ENCODE assay signal across 19 cellular contexts in genomic region chr5:115516372-115516771, GRCh38. TPM values are rescaled to one million over a fixed set of nuclear protein-coding genes. Genes with fewer than 3 reads are reported as not detected.
A peak's percentile ranks its signal among the peaks of the same experiment; 100 is the strongest.
DNase-seq lines count a peak whose midpoint lies in the region; ATAC-seq and TF ChIP-seq lines count a peak whose summit lies in the region.
"Had no signal": no experiment of that assay in that cellular context is flagged by ENCODE, and none has a peak within 500 bp of the region (broad histone marks: within the 10 kb centered on the region; RNA-seq: fewer than 3 reads in every experiment).

No MANE protein-coding gene starts in this region.

- BruUV-seq in Calu3 (replicated peaks; lab: Mats Ljungman, UMichigan) (no TSS peak), HCT116 (replicated peaks; lab: Mats Ljungman, UMichigan) (no TSS peak)

- H3K36me3 ChIP-seq in heart left ventricle (peaks cover 0 to 11% (median 0%) of the 10 kb centered on the region in 9 donors), HCT116 (ENCODE audit: control insufficient read depth in 1 of 2, insufficient read depth in 2 of 2, low read length in 2 of 2) (0 out of 4 replicates have a peak, but pooled peaks cover 0 to 4% of the 10 kb centered on the region in 2 experiments), thyroid gland (no peaks in the 10 kb centered on the region)
- H3K36me3 ChIP-seq: BE2C had no signal

- TF ChIP-seq RAD21 in HCT116 (IDR thresholded peaks at IDR 0.05; ENCODE audit: low read depth), result no peak

- RAD21 ChIA-PET in HCT116 (lab: Charles Lee; ENCODE audit: low non-redundant PET in 1 of 2, low total read pairs in 2 of 2, uncharacterized antibody in 2 of 2, unreplicated experiment in 2 of 2), result no interaction called here

- POLR2A ChIA-PET in HCT116 (lab: Charles Lee), result no interaction called here

- H3K4me1 Mint-ChIP-seq in Calu3 (ENCODE audit: low read depth, unreplicated experiment), result peaks cover 11% of the 10 kb centered on the region
- H3K4me1 Mint-ChIP-seq: CD14-positive monocyte had no signal

- no peak overlapping the region for H3K9ac ChIP-seq in HCT116 (ENCODE audit: low read length)
- H3K9ac ChIP-seq: BLaER1 had no signal

- H3K27me3 ChIP-seq in heart left ventricle, result no peaks in the 10 kb centered on the region
- H3K27me3 ChIP-seq in HCT116 (ENCODE audit: insufficient read depth, low read length), result no peaks in the 10 kb centered on the region
- no peaks in the 10 kb centered on the region for H3K27me3 ChIP-seq in thyroid gland
- H3K27me3 ChIP-seq: BE2C, BLaER1 had no signal

- H3K27ac ChIP-seq in heart left ventricle (no peak overlapping the region), HCT116 (ENCODE audit: low read depth, low read length) (no peak overlapping the region), thyroid gland (no peak overlapping the region)
- H3K27ac ChIP-seq: BLaER1 had no signal

- H3K9me3 ChIP-seq in heart left ventricle (no peaks in the 10 kb centered on the region), HCT116 (ENCODE audit: control insufficient read depth in 1 of 2, insufficient read depth in 1 of 2, low read depth in 1 of 2, low read length in 2 of 2) (no peaks in the 10 kb centered on the region), thyroid gland (no peaks in the 10 kb centered on the region)
- H3K9me3 ChIP-seq: BE2C, BLaER1 had no signal

- 55 to 82% (median 73%) methylated on average over 1 of the region's 1 CpG for WGBS in heart left ventricle, 4 donors
- 36 to 67% methylated on average over 1 of the region's 1 CpG for WGBS in thyroid gland, 2 donors

- TF ChIP-seq CTCF in heart left ventricle (IDR thresholded peaks at IDR 0.05) (no peak), Calu3 (IDR thresholded peaks at IDR 0.05; ENCODE audit: unreplicated experiment) (no peak), HCT116 (IDR thresholded peaks at IDR 0.05 in 2 of 3, conservative IDR thresholded peaks at IDR 0.05 in 1 of 3; ENCODE audit: borderline replicate concordance in 1 of 3, insufficient read depth in 1 of 3, low read depth in 2 of 3, low read length in 2 of 3) (no peak), thyroid gland (IDR thresholded peaks at IDR 0.05) (no peak)

- H3K4me3 Mint-ChIP-seq in Calu3 (ENCODE audit: low read depth, unreplicated experiment), result no peak overlapping the region
- H3K4me3 Mint-ChIP-seq: CD14-positive monocyte; CD4-positive, alpha-beta memory T cell; CD4-positive, CD25-positive, alpha-beta regulatory T cell; CD8-positive, alpha-beta memory T cell had no signal

- H3K36me3 Mint-ChIP-seq in Calu3 (ENCODE audit: insufficient read depth, unreplicated experiment), result peaks cover 82% of the 10 kb centered on the region

- H2AFZ ChIP-seq in HCT116 (ENCODE audit: low read depth, low read length, poor library complexity, severe bottlenecking), result no peak overlapping the region

- no peaks in the 10 kb centered on the region for H3K27me3 Mint-ChIP-seq in Calu3 (ENCODE audit: unreplicated experiment)
- H3K27me3 Mint-ChIP-seq: CD4-positive, alpha-beta memory T cell; CD4-positive, CD25-positive, alpha-beta regulatory T cell; CD8-positive, alpha-beta memory T cell had no signal

- H3K4me3 ChIP-seq in heart left ventricle (no peak overlapping the region), HCT116 (replicated peaks in 1 of 2; ENCODE audit: low read depth in 1 of 2, low read length in 2 of 2) (no peak overlapping the region), thyroid gland (replicated peaks in 1 of 3) (no peak overlapping the region)
- H3K4me3 ChIP-seq: BLaER1 had no signal

- H3K4me1 ChIP-seq in heart left ventricle (peaks cover 0 to 10% (median 0%) of the 10 kb centered on the region in 12 donors), HCT116 (ENCODE audit: control insufficient read depth in 1 of 2, insufficient read depth in 2 of 2, low read length in 2 of 2) (no peaks in the 10 kb centered on the region), thyroid gland (no peaks in the 10 kb centered on the region)
- H3K4me1 ChIP-seq: BE2C, BLaER1 had no signal

- H3K27ac Mint-ChIP-seq in Calu3 (ENCODE audit: unreplicated experiment), result peak overlapping the region; percentile 66
- H3K27ac Mint-ChIP-seq: CD4-positive, CD25-positive, alpha-beta regulatory T cell; CD8-positive, alpha-beta memory T cell had no signal

- DNase-seq in heart left ventricle (no peak), Right ventricle myocardium inferior (ENCODE audit: missing footprints) (no peak), Calu3 (no peak), HCT116 (ENCODE audit: low read depth, low spot score) (no peak), thyroid gland (peak; percentile 6 to 36)
- DNase-seq: 8988T; ACHN; BE2C; C1 segment of cervical spinal cord; CD4-positive, alpha-beta memory T cell; CD4-positive, CD25-positive, alpha-beta regulatory T cell; CD8-positive, alpha-beta memory T cell; COR-L47; DMS79 treated with DMSO at 0.1 percent for 48 hours; GF-D8 had no signal

- ATAC-seq in heart left ventricle (peak in 3 of 4 donors; percentile 55 to 61 (median 58)), Right ventricle myocardium inferior (no peak), HCT116 (no peak), HG02678 (IDR thresholded peaks at IDR 0.05; ENCODE audit: unreplicated experiment) (no peak), HG02884 (IDR thresholded peaks at IDR 0.05; ENCODE audit: unreplicated experiment) (no peak)

- CTCF ChIA-PET in Calu3 (lab: Charles Lee), result interaction anchor here (0.7 to 0.9 kb wide), 2 partner anchors 9 to 141 kb away, joined by 3 read pairs; no protein-coding TSS in a partner anchor
- CTCF ChIA-PET in HCT116 (lab: Charles Lee), result interaction anchor here (0.6 kb wide), 1 partner anchor 416 kb away, joined by 3 read pairs; no protein-coding TSS in a partner anchor

- H4K20me1 ChIP-seq in HCT116 (ENCODE audit: insufficient read depth), result no peaks in the 10 kb centered on the region
- H4K20me1 ChIP-seq: BLaER1 had no signal

- H3K4me2 ChIP-seq in HCT116 (ENCODE audit: low read length), result no peak overlapping the region
- H3K4me2 ChIP-seq: BLaER1 had no signal

- H3K79me2 ChIP-seq in HCT116 (ENCODE audit: insufficient read depth, low read length), result peaks cover 11% of the 10 kb centered on the region; the same call in 1 of the 2 replicates

- TF ChIP-seq POLR2A in heart left ventricle (IDR thresholded peaks at IDR 0.05), result no peak
- TF ChIP-seq POLR2A in HCT116 (IDR thresholded peaks at IDR 0.05; ENCODE audit: borderline replicate concordance, extremely low read depth, insufficient read depth, insufficient read length), result no peak
- no peak for TF ChIP-seq POLR2A in thyroid gland (IDR thresholded peaks at IDR 0.05)

- peaks cover 8% of the 10 kb centered on the region for H3K9me3 Mint-ChIP-seq in Calu3 (ENCODE audit: low read depth, unreplicated experiment)
- H3K9me3 Mint-ChIP-seq: CD8-positive, alpha-beta memory T cell had no signal

- intact Hi-C loops in heart left ventricle (cut with DNase I) (no loop called here), Right ventricle myocardium inferior (cut with DNase I) (no loop called here), Calu3 (cut with micrococcal nuclease; ENCODE audit: unreplicated experiment) (no loop called here), HCT116 (cut with micrococcal nuclease) (no loop called here), thyroid gland (cut with DNase I) (no loop called here)

- no peaks in the 10 kb centered on the region for H3K9me2 ChIP-seq in HCT116 (ENCODE audit: insufficient read depth)

TF ChIP-seq in HCT116, 20 proteins besides CTCF, POLR2A, EP300 and RAD21:
- TF ChIP-seq POLR2AphosphoS5 (IDR thresholded peaks at IDR 0.05; ENCODE audit: low read depth, low read length), result 0 out of 2 replicates have a peak, but pooled peaks have one; percentile 21
- TF ChIP-seq CBX3 (IDR thresholded peaks at IDR 0.05; ENCODE audit: low read depth), result no peak

RNA-seq across cellular contexts. Expression of gene FEM1C, which starts 28.2 kb away (rescaled TPM):
- total RNA-seq in heart left ventricle, result 10 to 100 TPM; 37.5 to 92.7 (median 48.9) TPM
- polyA plus RNA-seq in heart left ventricle, result 10 to 100 TPM; 14.9 to 36.9 TPM
- 46.9 TPM for total RNA-seq in Right ventricle myocardium inferior
- total RNA-seq in Calu3 (2022), result 42.8 and 45.9 TPM in 2 replicates
- total RNA-seq in HCT116 (2021; ENCODE audit: unreplicated experiment), result 27.5 TPM
- polyA plus RNA-seq in HCT116 (2012), result 8.3 and 8.8 TPM in 2 replicates
- total RNA-seq in thyroid gland, result 10 to 100 TPM; 10.5 to 19.2 (median 14.2) TPM

Comparison
In these comparisons a context has a peak if more than half of its experiments do, and no peak if none do; other contexts are left out.
1. ATAC-seq: peak in heart left ventricle (3 of 4); none in Right ventricle myocardium inferior (single experiment), HCT116 (single experiment), HG02678 (single experiment) and HG02884 (single experiment).
2. DNase-seq: peak in thyroid gland (2 of 2); none in heart left ventricle (0 of 5), Right ventricle myocardium inferior (single experiment), Calu3 (single experiment) and HCT116 (single experiment).